Comparison of ENCODE assay signal across 1 cellular context in genomic region chr6:45420909-45421699, GRCh38.
TF ChIP-seq lines count a peak whose summit lies in the region.

No MANE protein-coding gene starts in this region.

TF ChIP-seq in GM12878, 131 proteins besides CTCF, POLR2A, EP300 and RAD21 (continued from another document):
- no peak for TF ChIP-seq E2F4 (IDR thresholded peaks at IDR 0.05; ENCODE audit: low read depth, low read length)
- no peak for TF ChIP-seq MAX (IDR thresholded peaks at IDR 0.05; ENCODE audit: low read depth, low read length)
- TF ChIP-seq RUNX3 (IDR thresholded peaks at IDR 0.05; ENCODE audit: low read length), result 0 out of 2 replicates have a peak, but pooled peaks have one; percentile 17
- peak; percentile 20 for TF ChIP-seq SUZ12 (IDR thresholded peaks at IDR 0.05; ENCODE audit: unreplicated experiment)
